ENCODE assay signal across 9 cellular contexts in genomic region chr11:86303257-86303656, GRCh38. TPM values are rescaled to one million over a fixed set of nuclear protein-coding genes. Genes with fewer than 3 reads are reported as not detected.
DNase-seq lines count a peak whose midpoint lies in the region; ATAC-seq and TF ChIP-seq lines count a peak whose summit lies in the region.
"Had no signal": no experiment of that assay in that cellular context is flagged by ENCODE, and none has a peak within 500 bp of the region (broad histone marks: within the 10 kb centered on the region; RNA-seq: fewer than 3 reads in every experiment).

No MANE protein-coding gene starts in this region.

- H3K27ac ChIP-seq in BLaER1 treated with 17β-estradiol and CSF1 and Interleukin-3, amounts not matched to agents 10 nM and 100 nM: peak overlapping the region in 6 of 11 experiments; percentile 86 to 95 (median 91); a peak in 7 of 22 replicates
- H3K27ac ChIP-seq in breast epithelium: no peak overlapping the region

- peaks cover 6 to 35% (median 13%) of the 10 kb centered on the region in 10 experiments; a peak in 19 of 20 replicates for H3K4me1 ChIP-seq in BLaER1 treated with 17β-estradiol and CSF1 and Interleukin-3, amounts not matched to agents 10 nM and 100 nM
- H3K4me1 ChIP-seq in breast epithelium: no peaks in the 10 kb centered on the region

- no peak for DNase-seq in Jurkat, Clone E6-1 (ENCODE audit: low read depth, low spot score)
- DNase-seq in breast epithelium (ENCODE audit: low spot score in 2 of 2): no peak
- no peak for DNase-seq in naive B cell
- no peak for DNase-seq in HT-29 (ENCODE audit: low spot score)
- no peak for DNase-seq in amniotic stem cell (lab: John Stamatoyannopoulos, UW)
- no peak for DNase-seq in 8988T
- DNase-seq: SHP77 had no signal

- peak overlapping the region; percentile 70 to 81 (median 76) for H3K4me3 ChIP-seq in BLaER1 treated with 17β-estradiol and CSF1 and Interleukin-3, amounts not matched to agents 10 nM and 100 nM
- H3K4me3 ChIP-seq in Jurkat, Clone E6-1 (ENCODE audit: low read length): peak overlapping the region; percentile 66
- H3K4me3 ChIP-seq in breast epithelium: peak overlapping the region in 2 of 3 donors; percentile 83 to 90

- TF ChIP-seq CTCF in breast epithelium (IDR thresholded peaks at IDR 0.05): no peak

- H3K9ac ChIP-seq in BLaER1 treated with 17β-estradiol and CSF1 and Interleukin-3, amounts not matched to agents 10 nM and 100 nM: peak overlapping the region; percentile 82 to 93 (median 87); a peak in 21 of 22 replicates

- peaks cover 15 to 33% (median 19%) of the 10 kb centered on the region in 3 donors for H3K4me1 Mint-ChIP-seq in naive B cell

- no peak for ATAC-seq in naive B cell (ENCODE audit: low read depth in 2 of 2)
- no peak for ATAC-seq in GM21737 (IDR thresholded peaks at IDR 0.05; ENCODE audit: unreplicated experiment)

- H4K20me1 ChIP-seq in BLaER1 treated with 17β-estradiol and CSF1 and Interleukin-3, amounts not matched to agents 10 nM and 100 nM: no peaks in the 10 kb centered on the region

- H3K36me3 Mint-ChIP-seq in naive B cell: no peaks in the 10 kb centered on the region

- no peaks in the 10 kb centered on the region for H3K9me3 Mint-ChIP-seq in naive B cell

- TF ChIP-seq POLR2A in breast epithelium (IDR thresholded peaks at IDR 0.05): no peak

- peak overlapping the region; percentile 96 to 100 (median 99) for H3K4me3 Mint-ChIP-seq in naive B cell

- H3K27me3 ChIP-seq in BLaER1 treated with 17β-estradiol and CSF1 and Interleukin-3, amounts not matched to agents 10 nM and 100 nM: no peaks in the 10 kb centered on the region
- no peaks in the 10 kb centered on the region for H3K27me3 ChIP-seq in breast epithelium

- H3K27ac Mint-ChIP-seq in naive B cell: peak overlapping the region in 3 of 6 donors; percentile 3 to 98 (median 62)

- peak overlapping the region; percentile 71 to 92 (median 86) for H3K4me2 ChIP-seq in BLaER1 treated with 17β-estradiol and CSF1 and Interleukin-3, amounts not matched to agents 10 nM and 100 nM

- peaks cover 0 to 12% (median 5%) of the 10 kb centered on the region in 3 donors for H3K27me3 Mint-ChIP-seq in naive B cell

- peaks cover 18 to 27% (median 21%) of the 10 kb centered on the region in 11 experiments; a peak in 20 of 22 replicates for H3K36me3 ChIP-seq in BLaER1 treated with 17β-estradiol and CSF1 and Interleukin-3, amounts not matched to agents 10 nM and 100 nM
- H3K36me3 ChIP-seq in breast epithelium: no peaks in the 10 kb centered on the region

- intact Hi-C loops in breast epithelium (cut with DNase I; ENCODE audit: low total_unique reads): no loop called here

- peaks cover 0 to 20% (median 8%) of the 10 kb centered on the region in 11 experiments; a peak in 10 of 22 replicates for H3K9me3 ChIP-seq in BLaER1 treated with 17β-estradiol and CSF1 and Interleukin-3, amounts not matched to agents 10 nM and 100 nM (replicated peaks in 1 of 11)
- no peaks in the 10 kb centered on the region for H3K9me3 ChIP-seq in breast epithelium

RNA-seq across cellular contexts. Expression of gene HIKESHI, which starts 1.2 kb away (rescaled TPM):
- polyA plus RNA-seq in Jurkat, Clone E6-1 (2012; ENCODE audit: insufficient read depth, insufficient read length): 104 TPM
- 10 to 100 TPM; 34.7 to 53.9 (median 43.5) TPM for total RNA-seq in breast epithelium
- 100 to 1,000 TPM in 1 of 6 donors, 10 to 100 TPM in 5; 62.8 to 105 (median 76.9) TPM for polyA plus RNA-seq in naive B cell (ENCODE audit: low read depth in 6 of 6)
- 29.0 and 31.4 TPM in 2 replicates for total RNA-seq in HT-29 (2014; rRNA removed; shearing (Covaris generic))

RNA-seq across cellular contexts. Expression of gene EED, which starts 58.7 kb away (rescaled TPM):
- 34.5 TPM for polyA plus RNA-seq in Jurkat, Clone E6-1 (2012; ENCODE audit: insufficient read depth, insufficient read length)
- 10 to 100 TPM; 14.6 to 39.4 (median 26.2) TPM for total RNA-seq in breast epithelium
- polyA plus RNA-seq in naive B cell (ENCODE audit: low read depth in 6 of 6): 10 to 100 TPM; 13.1 to 22.6 (median 16.5) TPM
- 13.8 and 17.4 TPM in 2 replicates for total RNA-seq in HT-29 (2014; rRNA removed; shearing (Covaris generic))

Comparison
In these comparisons a context has a peak if more than half of its experiments do, and no peak if none do; other contexts are left out.
1. H3K27ac ChIP-seq: peak in BLaER1 treated with 17β-estradiol and CSF1 and Interleukin-3, amounts not matched to agents 10 nM and 100 nM (6 of 11); none in breast epithelium (0 of 2).
2. Peak in every context shown above with its lines, with median percentiles within 50 percentile points of each other: H3K4me3 ChIP-seq.